11 cellular contexts compared by ENCODE assay signal in genomic region chr4:140186651-140187315, GRCh38. TPM values are rescaled to one million over a fixed set of nuclear protein-coding genes. Genes with fewer than 3 reads are reported as not detected.
DNase-seq lines count a peak whose midpoint lies in the region; ATAC-seq and TF ChIP-seq lines count a peak whose summit lies in the region.
"Had no signal": no experiment of that assay in that cellular context is flagged by ENCODE, and none has a peak within 500 bp of the region (broad histone marks: within the 10 kb centered on the region; RNA-seq: fewer than 3 reads in every experiment).

No MANE protein-coding gene starts in this region.

- H3K4me2 ChIP-seq in PC-3 (ENCODE audit: low read length) (peak overlapping the region; percentile 65), mesendoderm (ENCODE audit: low read length) (no peak overlapping the region)

- no peak overlapping the region for H2BK15ac ChIP-seq in mesendoderm (replicated peaks; ENCODE audit: low read depth)

- peak overlapping the region; percentile 37 for H2AFZ ChIP-seq in PC-3 (ENCODE audit: low read length)

- no peak overlapping the region for H3K56ac ChIP-seq in mesendoderm (ENCODE audit: low read length)

- H3K79me2 ChIP-seq in PC-3 (ENCODE audit: low read length) (no peaks in the 10 kb centered on the region), mesendoderm (ENCODE audit: control insufficient read depth, insufficient read depth, low read length) (no peaks in the 10 kb centered on the region)

- ATAC-seq in PC-3 (peak; percentile 95), HG03280 (IDR thresholded peaks at IDR 0.05; ENCODE audit: unreplicated experiment) (no peak)
- ATAC-seq: T-cell had no signal

- H3K27ac ChIP-seq in PC-3 (ENCODE audit: low read length) (peak overlapping the region; percentile 45), mesendoderm (ENCODE audit: low read depth, low read length) (no peak overlapping the region)

- no peak overlapping the region for H2BK5ac ChIP-seq in mesendoderm (ENCODE audit: low read length)

- H3K4ac ChIP-seq in mesendoderm (ENCODE audit: low read depth, low read length) = no peak overlapping the region

- no peaks in the 10 kb centered on the region for H3K36me3 ChIP-seq in PC-3 (ENCODE audit: low read depth, low read length)
- H3K36me3 ChIP-seq in mesendoderm (ENCODE audit: control insufficient read depth, insufficient read depth, low read length) = no peaks in the 10 kb centered on the region

- no CpG with 5 or more reads among the region's 9 CpGs for WGBS in mesendoderm (ENCODE audit: extremely low coverage, insufficient coverage, low lambda C conversion rate)

- no peaks in the 10 kb centered on the region for H3K27me3 ChIP-seq in PC-3 (ENCODE audit: low read length)
- H3K27me3 ChIP-seq in mesendoderm (ENCODE audit: insufficient read depth, low read length, poor library complexity) = no peaks in the 10 kb centered on the region

- no peaks in the 10 kb centered on the region for H3K9me3 ChIP-seq in PC-3 (ENCODE audit: low read length)

- intact Hi-C loops in PC-3 (cut with micrococcal nuclease) = no loop called here

- POLR2A ChIA-PET in PC-3 (lab: Charles Lee; ENCODE audit: unreplicated experiment) = no interaction called here

- H3K9ac ChIP-seq in PC-3 (ENCODE audit: low read length) = no peak overlapping the region
- no peak overlapping the region for H3K9ac ChIP-seq in mesendoderm (ENCODE audit: low read length)

- TF ChIP-seq CTCF in PC-3 (conservative IDR thresholded peaks at IDR 0.05; ENCODE audit: low read depth, low read length) = no peak
- no peak for TF ChIP-seq CTCF in epithelial cell of proximal tubule (conservative IDR thresholded peaks at IDR 0.05; ENCODE audit: low read depth, low read length)

- no TSS peak for BruUV-seq in PC-3 (replicated peaks; lab: Mats Ljungman, UMichigan)

- H3K4me3 ChIP-seq in PC-3 (ENCODE audit: low read length) (no peak overlapping the region), epithelial cell of proximal tubule (ENCODE audit: low read depth, low read length) (no peak overlapping the region), mesendoderm (ENCODE audit: low read length) (no peak overlapping the region)

- peak; percentile 45 for DNase-seq in EH (ENCODE audit: low read depth)
- peak; percentile 85 for DNase-seq in PC-3
- peak; percentile 54 for DNase-seq in epithelial cell of proximal tubule (ENCODE audit: low read depth)
- DNase-seq in pons (ENCODE audit: low spot score) = peak; percentile 4
- no peak for DNase-seq in GF-D8 (lab: John Stamatoyannopoulos, UW)
- DNase-seq in stimulated activated CD4-positive, alpha-beta T cell treated with anti-CD3 and anti-CD28 coated beads, Interleukin-2, amount 100 ng/mL, for 24 hours = no peak
- DNase-seq in mesendoderm = no peak
- DNase-seq: activated T-cell treated with anti-CD3 and anti-CD28 coated beads, Interleukin-2, amount 50 U/mL, for 48 hours; NCI-H1436 treated with DMSO at 0.1 percent for 48 hours; T-cell had no signal

- no peak overlapping the region for H2AK5ac ChIP-seq in mesendoderm (ENCODE audit: low read length)

- H4K5ac ChIP-seq in mesendoderm (ENCODE audit: low read length) = no peak overlapping the region

- no peaks in the 10 kb centered on the region for H3K9me2 ChIP-seq in PC-3 (replicated peaks; ENCODE audit: low read length)

- no peak overlapping the region for H3K23ac ChIP-seq in mesendoderm (ENCODE audit: low read length)

- no peak overlapping the region for H2BK120ac ChIP-seq in mesendoderm (ENCODE audit: low read depth, low read length)

- H3K4me1 ChIP-seq in PC-3 (ENCODE audit: insufficient read depth, low read length) (peaks cover 36% of the 10 kb centered on the region), mesendoderm (ENCODE audit: control insufficient read depth, low read depth, low read length) (no peaks in the 10 kb centered on the region)

- H4K8ac ChIP-seq in mesendoderm (ENCODE audit: low read depth, low read length) = no peak overlapping the region

- CTCF ChIA-PET in PC-3 (lab: Charles Lee) = no interaction called here

- no peaks in the 10 kb centered on the region for H3K79me1 ChIP-seq in mesendoderm (ENCODE audit: low read length)

- no peak overlapping the region for H3K18ac ChIP-seq in mesendoderm (ENCODE audit: low read length)

- no peaks in the 10 kb centered on the region for H4K20me1 ChIP-seq in PC-3 (ENCODE audit: low read length)

- no peaks in the 10 kb centered on the region for H3F3A ChIP-seq in PC-3 (ENCODE audit: low read length, unreplicated experiment)

RNA-seq across cellular contexts. Expression of gene MAML3, which starts 32.8 kb away (rescaled TPM):
- total RNA-seq in PC-3 (2014; rRNA removed) = 3.9 and 4.3 TPM in 2 replicates
- 1.0 and 1.2 TPM in 2 replicates for total RNA-seq in epithelial cell of proximal tubule
- polyA plus RNA-seq in mesendoderm (2013, experiment 1 of 2) = 19.2 TPM
- polyA plus RNA-seq in mesendoderm (2013, experiment 2 of 2) = 19.6 TPM

Comparison
In these comparisons a context has a peak if more than half of its experiments do, and no peak if none do; other contexts are left out.
1. DNase-seq: peak in EH (single experiment), PC-3 (single experiment), epithelial cell of proximal tubule (single experiment) and pons (single experiment); none in GF-D8 (single experiment), stimulated activated CD4-positive, alpha-beta T cell treated with anti-CD3 and anti-CD28 coated beads, Interleukin-2, amount 100 ng/mL, for 24 hours (0 of 2) and mesendoderm (single experiment).